15 cellular contexts compared by ENCODE assay signal in the genomic region with DNA sequence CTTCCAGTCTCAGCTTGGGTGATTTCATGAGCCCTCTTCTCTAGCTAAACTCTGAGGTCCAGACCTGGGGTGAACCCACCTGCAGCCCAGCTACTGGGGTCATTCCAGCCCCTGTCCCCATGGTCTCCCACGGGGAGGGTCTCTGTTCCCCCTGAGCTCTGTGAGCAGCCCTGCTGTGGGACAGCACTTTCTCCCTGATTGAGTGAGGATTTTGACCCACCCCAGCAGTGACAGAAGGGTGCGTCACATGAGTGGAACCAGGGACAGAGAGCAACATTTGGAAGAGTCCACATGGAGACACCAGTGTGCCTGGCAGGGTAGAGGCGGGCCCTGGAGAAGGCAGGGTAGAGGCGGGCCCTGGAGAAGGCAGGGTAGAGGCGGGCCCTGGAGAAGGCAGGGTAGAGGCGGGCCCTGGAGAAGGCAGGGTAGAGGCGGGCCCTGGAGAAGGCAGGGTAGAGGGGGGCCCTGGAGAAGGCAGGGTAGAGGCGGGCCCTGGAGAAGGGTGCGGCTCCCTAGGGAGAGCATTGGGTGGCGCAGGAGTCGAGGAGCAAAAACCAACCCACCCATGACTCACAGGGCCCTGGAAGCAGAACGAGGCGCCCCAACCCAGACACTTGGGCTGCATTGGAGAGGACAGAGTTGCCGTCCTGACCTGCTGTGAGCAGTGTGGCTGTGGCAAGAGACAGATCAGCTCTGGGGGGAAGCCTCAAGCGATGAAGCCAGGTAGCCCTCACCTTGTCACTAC.
DNase-seq lines count a peak whose midpoint lies in the region; ATAC-seq, FAIRE-seq and TF ChIP-seq lines count a peak whose summit lies in the region.
"Had no signal": no experiment of that assay in that cellular context is flagged by ENCODE, and none has a peak within 500 bp of the region (broad histone marks: within the 10 kb centered on the region; RNA-seq: fewer than 3 reads in every experiment).

No MANE protein-coding gene starts in this region.

- peak overlapping the region; percentile 45 for H3K9ac ChIP-seq in HCT116 (ENCODE audit: low read length)
- no peak overlapping the region for H3K9ac ChIP-seq in mesendoderm (ENCODE audit: low read length)

- 19 to 55% (median 40%) methylated on average over 11 to 14 of the region's 15 CpGs for WGBS in small intestine, 3 donors
- no CpG with 5 or more reads among the region's 15 CpGs for WGBS in mesendoderm (ENCODE audit: extremely low coverage, insufficient coverage, low lambda C conversion rate)

- H3K9me3 ChIP-seq in HCT116 (ENCODE audit: control insufficient read depth in 1 of 2, insufficient read depth in 1 of 2, low read depth in 1 of 2, low read length in 2 of 2) (no peaks in the 10 kb centered on the region), small intestine (ENCODE audit: control insufficient read depth, low read depth) (no peaks in the 10 kb centered on the region)
- H3K9me3 ChIP-seq: ascending aorta, HAP-1 had no signal

- no peaks in the 10 kb centered on the region for H3K36me3 ChIP-seq in HCT116 (ENCODE audit: control insufficient read depth in 1 of 2, insufficient read depth in 2 of 2, low read length in 2 of 2)
- H3K36me3 ChIP-seq in small intestine (ENCODE audit: control insufficient read depth in 2 of 2, insufficient read depth in 2 of 2, low read length in 2 of 2): no peaks in the 10 kb centered on the region
- H3K36me3 ChIP-seq in mesendoderm (ENCODE audit: control insufficient read depth, insufficient read depth, low read length): no peaks in the 10 kb centered on the region
- H3K36me3 ChIP-seq: ascending aorta, HAP-1 had no signal

- DNase-seq in HCT116 (ENCODE audit: low read depth, low spot score) (peak; percentile 71), NCI-H526 (lab: John Stamatoyannopoulos, UW) (peak; percentile 12 to 70), small intestine (peak; percentile 84), mesendoderm (no peak), NCI-H2171 treated with DMSO at 0.1 percent for 48 hours (lab: John Stamatoyannopoulos, UW) (no peak)
- DNase-seq: activated gamma-delta T cell treated with Interleukin-2 at 50 U/mL for 16 hours; IMR-90; NCI-H1694 treated with DMSO at 0.1 percent for 48 hours; stimulated activated CD4-positive, alpha-beta T cell treated with anti-CD3 and anti-CD28 coated beads, Interleukin-4, amount 100 ng/mL, for 24 hours had no signal

- FAIRE-seq in small intestine (lab: Jason Lieb, UNC): no peak

- H3K27me3 ChIP-seq in HCT116 (ENCODE audit: insufficient read depth, low read length): no peaks in the 10 kb centered on the region
- no peaks in the 10 kb centered on the region for H3K27me3 ChIP-seq in small intestine (ENCODE audit: control insufficient read depth in 2 of 2, insufficient read depth in 2 of 2, low read length in 2 of 2)
- H3K27me3 ChIP-seq in mesendoderm (ENCODE audit: insufficient read depth, low read length, poor library complexity): no peaks in the 10 kb centered on the region
- H3K27me3 ChIP-seq: ascending aorta had no signal

- H2BK5ac ChIP-seq in mesendoderm (ENCODE audit: low read length): no peak overlapping the region

- POLR2A ChIA-PET in HCT116 (lab: Charles Lee): no interaction called here

- CTCF ChIA-PET in HCT116 (lab: Charles Lee): no interaction called here

- TF ChIP-seq CTCF in HCT116 (IDR thresholded peaks at IDR 0.05 in 2 of 3, conservative IDR thresholded peaks at IDR 0.05 in 1 of 3; ENCODE audit: borderline replicate concordance in 1 of 3, insufficient read depth in 1 of 3, low read depth in 2 of 3, low read length in 2 of 3): peak in 1 of 3 experiments; percentile 16; a peak in 1 of 6 replicates

- no peak overlapping the region for H2AK5ac ChIP-seq in mesendoderm (ENCODE audit: low read length)

- peak overlapping the region; percentile 40; the same call in 1 of the 2 replicates for H3K27ac ChIP-seq in HCT116 (ENCODE audit: low read depth, low read length)
- H3K27ac ChIP-seq in small intestine (ENCODE audit: low read depth in 1 of 2, low read length in 1 of 2): no peak overlapping the region
- H3K27ac ChIP-seq in mesendoderm (ENCODE audit: low read depth, low read length): no peak overlapping the region
- H3K27ac ChIP-seq: ascending aorta had no signal

- H3K4me2 ChIP-seq in HCT116 (ENCODE audit: low read length): peak overlapping the region; percentile 77
- H3K4me2 ChIP-seq in mesendoderm (ENCODE audit: low read length): no peak overlapping the region

- no peak overlapping the region for H3K23ac ChIP-seq in mesendoderm (ENCODE audit: low read length)

- no peaks in the 10 kb centered on the region for H3K79me2 ChIP-seq in HCT116 (ENCODE audit: insufficient read depth, low read length)
- no peaks in the 10 kb centered on the region for H3K79me2 ChIP-seq in mesendoderm (ENCODE audit: control insufficient read depth, insufficient read depth, low read length)

- H3K4me3 ChIP-seq in HCT116 (replicated peaks in 1 of 2; ENCODE audit: low read depth in 1 of 2, low read length in 2 of 2) (peak overlapping the region; percentile 13 to 37; a peak in 2 of 4 replicates), small intestine (ENCODE audit: low read depth in 1 of 2, low read length in 2 of 2) (no peak overlapping the region), mesendoderm (ENCODE audit: low read length) (no peak overlapping the region)
- H3K4me3 ChIP-seq: ascending aorta, HAP-1 had no signal

- no TSS peak for BruUV-seq in HCT116 (replicated peaks; lab: Mats Ljungman, UMichigan)

- no peaks in the 10 kb centered on the region for H3K79me1 ChIP-seq in mesendoderm (ENCODE audit: low read length)

- no peak overlapping the region for H4K8ac ChIP-seq in mesendoderm (ENCODE audit: low read depth, low read length)

- H3K4me1 ChIP-seq in HCT116 (ENCODE audit: control insufficient read depth in 1 of 2, insufficient read depth in 2 of 2, low read length in 2 of 2): peaks cover 11 to 18% of the 10 kb centered on the region in 2 experiments
- H3K4me1 ChIP-seq in small intestine (ENCODE audit: control insufficient read depth in 2 of 2, insufficient read depth in 1 of 2, low read depth in 1 of 2, low read length in 1 of 2): no peaks in the 10 kb centered on the region
- no peaks in the 10 kb centered on the region for H3K4me1 ChIP-seq in mesendoderm (ENCODE audit: control insufficient read depth, low read depth, low read length)
- H3K4me1 ChIP-seq: ascending aorta, HAP-1 had no signal

- H2AFZ ChIP-seq in HCT116 (ENCODE audit: low read depth, low read length, poor library complexity, severe bottlenecking): peak overlapping the region; percentile 38

- no peak overlapping the region for H3K4ac ChIP-seq in mesendoderm (ENCODE audit: low read depth, low read length)

- ATAC-seq in HCT116: peak; percentile 97
- peak; percentile 97 for ATAC-seq in esophagus mucosa
- ATAC-seq in HG03139 (IDR thresholded peaks at IDR 0.05; ENCODE audit: unreplicated experiment): no peak
- ATAC-seq in GM19455 (IDR thresholded peaks at IDR 0.05; ENCODE audit: unreplicated experiment): no peak
- ATAC-seq: right cardiac atrium had no signal

- H3K56ac ChIP-seq in mesendoderm (ENCODE audit: low read length): no peak overlapping the region

- no peak overlapping the region for H4K5ac ChIP-seq in mesendoderm (ENCODE audit: low read length)

- RAD21 ChIA-PET in HCT116 (lab: Charles Lee; ENCODE audit: low non-redundant PET in 1 of 2, low total read pairs in 2 of 2, uncharacterized antibody in 2 of 2, unreplicated experiment in 2 of 2): no interaction called here

- intact Hi-C loops in HCT116 (cut with micrococcal nuclease): loop anchor here (5.0 kb wide), 1 partner anchor 277 kb away; no protein-coding TSS in a partner anchor

- no peak for TF ChIP-seq POLR2A in HCT116 (IDR thresholded peaks at IDR 0.05; ENCODE audit: borderline replicate concordance, extremely low read depth, insufficient read depth, insufficient read length)

- no peak overlapping the region for H3K18ac ChIP-seq in mesendoderm (ENCODE audit: low read length)

- H3K9me2 ChIP-seq in HCT116 (ENCODE audit: insufficient read depth): no peaks in the 10 kb centered on the region

- no peak overlapping the region for H2BK120ac ChIP-seq in mesendoderm (ENCODE audit: low read depth, low read length)

- no peak overlapping the region for H2BK15ac ChIP-seq in mesendoderm (replicated peaks; ENCODE audit: low read depth)

- peak; percentile 37 for TF ChIP-seq RAD21 in HCT116 (IDR thresholded peaks at IDR 0.05; ENCODE audit: low read depth)

- H4K20me1 ChIP-seq in HCT116 (ENCODE audit: insufficient read depth): no peaks in the 10 kb centered on the region

TF ChIP-seq in HCT116, 20 proteins besides CTCF, POLR2A, EP300 and RAD21:
- TF ChIP-seq POLR2AphosphoS5 (IDR thresholded peaks at IDR 0.05; ENCODE audit: low read depth, low read length) (peak; percentile 65), YY1 (IDR thresholded peaks at IDR 0.05; ENCODE audit: extremely low read depth, insufficient replicate concordance, low read depth, low read length) (no peak), SRF (IDR thresholded peaks at IDR 0.05; ENCODE audit: low read depth) (no peak), SIN3A (IDR thresholded peaks at IDR 0.05; ENCODE audit: low read depth) (no peak)
- TF ChIP-seq, protein P1, sequence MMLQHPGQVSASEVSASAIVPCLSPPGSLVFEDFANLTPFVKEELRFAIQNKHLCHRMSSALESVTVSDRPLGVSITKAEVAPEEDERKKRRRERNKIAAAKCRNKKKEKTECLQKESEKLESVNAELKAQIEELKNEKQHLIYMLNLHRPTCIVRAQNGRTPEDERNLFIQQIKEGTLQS (IDR thresholded peaks at IDR 0.05): no peak
- TF ChIP-seq, protein P2, sequence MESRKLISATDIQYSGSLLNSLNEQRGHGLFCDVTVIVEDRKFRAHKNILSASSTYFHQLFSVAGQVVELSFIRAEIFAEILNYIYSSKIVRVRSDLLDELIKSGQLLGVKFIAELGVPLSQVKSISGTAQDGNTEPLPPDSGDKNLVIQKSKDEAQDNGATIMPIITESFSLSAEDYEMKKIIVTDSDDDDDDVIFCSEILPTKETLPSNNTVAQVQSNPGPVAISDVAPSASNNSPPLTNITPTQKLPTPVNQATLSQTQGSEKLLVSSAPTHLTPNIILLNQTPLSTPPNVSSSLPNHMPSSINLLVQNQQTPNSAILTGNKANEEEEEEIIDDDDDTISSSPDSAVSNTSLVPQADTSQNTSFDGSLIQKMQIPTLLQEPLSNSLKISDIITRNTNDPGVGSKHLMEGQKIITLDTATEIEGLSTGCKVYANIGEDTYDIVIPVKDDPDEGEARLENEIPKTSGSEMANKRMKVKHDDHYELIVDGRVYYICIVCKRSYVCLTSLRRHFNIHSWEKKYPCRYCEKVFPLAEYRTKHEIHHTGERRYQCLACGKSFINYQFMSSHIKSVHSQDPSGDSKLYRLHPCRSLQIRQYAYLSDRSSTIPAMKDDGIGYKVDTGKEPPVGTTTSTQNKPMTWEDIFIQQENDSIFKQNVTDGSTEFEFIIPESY (IDR thresholded peaks at IDR 0.05; ENCODE audit: extremely low read depth, insufficient replicate concordance, low read length): no peak

Comparison
In these comparisons a context has a peak if more than half of its experiments do, and no peak if none do; other contexts are left out.
1. ATAC-seq: peak in HCT116 (single experiment) and esophagus mucosa (single experiment); none in HG03139 (single experiment) and GM19455 (single experiment).
2. DNase-seq: peak in HCT116 (single experiment), NCI-H526 (2 of 2) and small intestine (single experiment); none in mesendoderm (single experiment) and NCI-H2171 treated with DMSO at 0.1 percent for 48 hours (single experiment).
3. H3K4me3 ChIP-seq: peak in HCT116 (2 of 2); none in small intestine (0 of 2) and mesendoderm (single experiment).